8 cellular contexts compared by ENCODE assay signal in genomic region chr7:112084506-112084905, GRCh38.
DNase-seq lines count a peak whose midpoint lies in the region; ATAC-seq, FAIRE-seq and TF ChIP-seq lines count a peak whose summit lies in the region.

No MANE protein-coding gene starts in this region.

- no peak overlapping the region for H3K56ac ChIP-seq in mesendoderm (ENCODE audit: low read length)

- TF ChIP-seq EP300 in SK-N-SH (IDR thresholded peaks at IDR 0.05; ENCODE audit: borderline replicate concordance in 1 of 2, low read depth in 1 of 2, low read length in 1 of 2): no peak

- no peak overlapping the region for H2BK12ac ChIP-seq in mesenchymal stem cell (ENCODE audit: low read length in 2 of 2)

- H2AK5ac ChIP-seq in mesenchymal stem cell (ENCODE audit: low read length, severe bottlenecking) (no peak overlapping the region), mesendoderm (ENCODE audit: low read length) (no peak overlapping the region)

- H3K4me2 ChIP-seq in mesenchymal stem cell (ENCODE audit: low read length, poor library complexity, severe bottlenecking): peak overlapping the region; percentile 7
- no peak overlapping the region; the same call in 1 of the 2 replicates for H3K4me2 ChIP-seq in SK-N-SH
- no peak overlapping the region for H3K4me2 ChIP-seq in mesendoderm (ENCODE audit: low read length)

- no peak overlapping the region for H3K4ac ChIP-seq in mesenchymal stem cell (ENCODE audit: low read depth in 1 of 2, low read length in 2 of 2)
- H3K4ac ChIP-seq in mesendoderm (ENCODE audit: low read depth, low read length): no peak overlapping the region

- H3F3A ChIP-seq in SK-N-SH (replicated peaks; ENCODE audit: insufficient read depth): peaks cover 11% of the 10 kb centered on the region

- H3K27me3 ChIP-seq in mesenchymal stem cell (ENCODE audit: control insufficient read depth in 1 of 2, insufficient read depth in 1 of 2, low read length in 2 of 2) (no peaks in the 10 kb centered on the region), SK-N-SH (ENCODE audit: insufficient read depth) (no peaks in the 10 kb centered on the region), mesendoderm (ENCODE audit: insufficient read depth, low read length, poor library complexity) (no peaks in the 10 kb centered on the region)

- H2AFZ ChIP-seq in mesenchymal stem cell (ENCODE audit: low read depth, low read length) (no peak overlapping the region), SK-N-SH (ENCODE audit: low read depth) (no peak overlapping the region)

- H3K9ac ChIP-seq in mesenchymal stem cell (ENCODE audit: low read length) (no peak overlapping the region), SK-N-SH (no peak overlapping the region), mesendoderm (ENCODE audit: low read length) (no peak overlapping the region)

- TF ChIP-seq RAD21 in SK-N-SH (IDR thresholded peaks at IDR 0.05; ENCODE audit: low read length): no peak

- H2BK120ac ChIP-seq in mesenchymal stem cell (ENCODE audit: low read depth, low read length) (no peak overlapping the region), mesendoderm (ENCODE audit: low read depth, low read length) (no peak overlapping the region)

- H2BK5ac ChIP-seq in mesenchymal stem cell (ENCODE audit: low read depth, low read length, poor library complexity, severe bottlenecking): no peak overlapping the region
- H2BK5ac ChIP-seq in mesendoderm (ENCODE audit: low read length): no peak overlapping the region

- DNase-seq in GM12891 (ENCODE audit: insufficient read length, low spot score) (no peak), NAMALWA (ENCODE audit: low spot score) (peak; percentile 17), mesenchymal stem cell (peak; percentile 56), NCI-H82 treated with DMSO at 0.1 percent for 48 hours (lab: John Stamatoyannopoulos, UW; ENCODE audit: unreplicated experiment) (no peak), SK-N-SH (no peak), mesendoderm (no peak), NCI-H345 (lab: John Stamatoyannopoulos, UW) (no peak)

- H4K20me1 ChIP-seq in SK-N-SH (ENCODE audit: insufficient read depth): no peaks in the 10 kb centered on the region

- H3K14ac ChIP-seq in mesenchymal stem cell (ENCODE audit: low read length in 2 of 2): no peak overlapping the region

- peak; percentile 56 for ATAC-seq in GM21825 (IDR thresholded peaks at IDR 0.05; ENCODE audit: unreplicated experiment)

- POLR2A ChIA-PET in SK-N-SH (lab: Yijun Ruan, JAX): no interaction called here

- no peaks in the 10 kb centered on the region for H3K9me2 ChIP-seq in SK-N-SH

- H4K8ac ChIP-seq in mesenchymal stem cell (ENCODE audit: low read length): no peak overlapping the region
- no peak overlapping the region for H4K8ac ChIP-seq in mesendoderm (ENCODE audit: low read depth, low read length)

- H3K27ac ChIP-seq in mesenchymal stem cell (ENCODE audit: low read length, poor library complexity, severe bottlenecking) (peak overlapping the region; percentile 26), SK-N-SH (ENCODE audit: low read depth in 2 of 2, low read length in 1 of 2) (peak overlapping the region in 1 of 2 experiments; percentile 16; a peak in 2 of 4 replicates), mesendoderm (ENCODE audit: low read depth, low read length) (no peak overlapping the region)

- no peak for TF ChIP-seq CTCF in SK-N-SH (IDR thresholded peaks at IDR 0.05)

- H3K79me1 ChIP-seq in mesenchymal stem cell (replicated peaks; ENCODE audit: low read length, poor library complexity, severe bottlenecking): peaks cover 6% of the 10 kb centered on the region
- H3K79me1 ChIP-seq in mesendoderm (ENCODE audit: low read length): peaks cover 13% of the 10 kb centered on the region

- no peak overlapping the region for H4K5ac ChIP-seq in mesendoderm (ENCODE audit: low read length)

- no peak overlapping the region for H2BK15ac ChIP-seq in mesenchymal stem cell (ENCODE audit: low read depth, poor library complexity, severe bottlenecking)
- H2BK15ac ChIP-seq in mesendoderm (replicated peaks; ENCODE audit: low read depth): no peak overlapping the region

- H3K4me3 ChIP-seq in mesenchymal stem cell (ENCODE audit: insufficient read depth in 1 of 2, low read depth in 1 of 2, low read length in 2 of 2): peak overlapping the region in 1 of 2 experiments; percentile 0
- H3K4me3 ChIP-seq in SK-N-SH (ENCODE audit: low read depth in 2 of 2, low read length in 1 of 2): no peak overlapping the region
- no peak overlapping the region for H3K4me3 ChIP-seq in mesendoderm (ENCODE audit: low read length)

- TF ChIP-seq POLR2A in GM12891 (IDR thresholded peaks at IDR 0.05; ENCODE audit: low read depth, low read length): no peak

- H3K4me1 ChIP-seq in mesenchymal stem cell (ENCODE audit: control insufficient read depth, insufficient read depth, low read depth, low read length): peaks cover 8% of the 10 kb centered on the region
- H3K4me1 ChIP-seq in SK-N-SH (ENCODE audit: control insufficient read depth in 1 of 2, insufficient read depth in 2 of 2, low read depth in 1 of 2, low read length in 1 of 2): peaks cover 9 to 15% of the 10 kb centered on the region in 2 experiments; a peak in 3 of 4 replicates
- H3K4me1 ChIP-seq in mesendoderm (ENCODE audit: control insufficient read depth, low read depth, low read length): peaks cover 9% of the 10 kb centered on the region

- H3K18ac ChIP-seq in mesenchymal stem cell (ENCODE audit: low read depth in 1 of 2, low read length in 2 of 2): no peak overlapping the region
- no peak overlapping the region for H3K18ac ChIP-seq in mesendoderm (ENCODE audit: low read length)

- peak; percentile 82 for FAIRE-seq in GM12891 (lab: Jason Lieb, UNC)

- no peaks in the 10 kb centered on the region for H3K9me3 ChIP-seq in mesenchymal stem cell (ENCODE audit: control insufficient read depth, low read length)
- no peaks in the 10 kb centered on the region for H3K9me3 ChIP-seq in SK-N-SH

- H4K91ac ChIP-seq in mesenchymal stem cell (ENCODE audit: low read length): no peak overlapping the region

- H3K79me2 ChIP-seq in SK-N-SH (ENCODE audit: insufficient read depth) (no peaks in the 10 kb centered on the region), mesendoderm (ENCODE audit: control insufficient read depth, insufficient read depth, low read length) (peaks cover 12% of the 10 kb centered on the region)

- no peak overlapping the region for H3K23ac ChIP-seq in mesenchymal stem cell (ENCODE audit: low read length in 2 of 2)
- no peak overlapping the region for H3K23ac ChIP-seq in mesendoderm (ENCODE audit: low read length)

- WGBS in mesenchymal stem cell: 100% methylated on average over 1 of the region's 3 CpGs
- WGBS in SK-N-SH (ENCODE audit: low lambda C conversion rate): 87% methylated on average over 3 of the region's 3 CpGs
- WGBS in mesendoderm (ENCODE audit: extremely low coverage, insufficient coverage, low lambda C conversion rate): no CpG with 5 or more reads among the region's 3 CpGs

- CTCF ChIA-PET in SK-N-SH (lab: Yijun Ruan, JAX): interaction anchor here (1.1 to 1.4 kb wide), 2 partner anchors 9 to 321 kb away, joined by 4 to 5 read pairs; no protein-coding TSS in a partner anchor

- H3K36me3 ChIP-seq in mesenchymal stem cell (ENCODE audit: control insufficient read depth in 1 of 2, insufficient read depth in 2 of 2, low read depth in 1 of 2, low read length in 2 of 2): no peaks in the 10 kb centered on the region
- H3K36me3 ChIP-seq in SK-N-SH (replicated peaks in 1 of 2; ENCODE audit: control insufficient read depth in 1 of 2, insufficient read depth in 2 of 2, low read length in 1 of 2): no peaks in the 10 kb centered on the region
- H3K36me3 ChIP-seq in mesendoderm (ENCODE audit: control insufficient read depth, insufficient read depth, low read length): no peaks in the 10 kb centered on the region

TF ChIP-seq in GM12891, 5 proteins besides CTCF, POLR2A, EP300 and RAD21:
- TF ChIP-seq SPI1 (IDR thresholded peaks at IDR 0.05; ENCODE audit: low read depth, low read length) (peak; percentile 79), TAF1 (IDR thresholded peaks at IDR 0.05; ENCODE audit: low read depth, low read length) (no peak), POLR2AphosphoS5 (IDR thresholded peaks at IDR 0.05; ENCODE audit: low read depth, low read length) (no peak), POU2F2 (IDR thresholded peaks at IDR 0.05; ENCODE audit: low read depth, low read length) (no peak)

TF ChIP-seq in SK-N-SH, 30 proteins besides CTCF, POLR2A, EP300 and RAD21:
- TF ChIP-seq NRF1 (IDR thresholded peaks at IDR 0.05; ENCODE audit: low read depth, low read length): no peak

Comparison
In these comparisons a context has a peak if more than half of its experiments do, and no peak if none do; other contexts are left out.
1. DNase-seq: peak in NAMALWA (single experiment) and mesenchymal stem cell (single experiment); none in GM12891 (single experiment), NCI-H82 treated with DMSO at 0.1 percent for 48 hours (single experiment), SK-N-SH (single experiment), mesendoderm (single experiment) and NCI-H345 (single experiment).